ENCODE assay signal across 24 cellular contexts in genomic region chr6:117687725-117688124, GRCh38.
"Had no signal": no experiment of that assay in that cellular context is flagged by ENCODE, and none has a peak within 500 bp of the region (broad histone marks: within the 10 kb centered on the region; RNA-seq: fewer than 3 reads in every experiment).

No MANE protein-coding gene starts in this region.

- H3K27ac ChIP-seq: ascending aorta, body of pancreas, WERI-Rb-1 had no signal

- DNase-seq: activated CD4-positive, alpha-beta memory T cell treated with anti-CD3 and anti-CD28 coated beads, Interleukin-2, amount 10 ng/mL, durations not matched to agents 7 days and 5 days; activated CD4-positive, alpha-beta T cell treated with anti-CD3 and anti-CD28 coated beads for 36 hours; activated CD4-positive, alpha-beta T cell treated with anti-CD3 and anti-CD28 coated beads, Interleukin-2, amount 50 U/mL, for 1 hour; activated CD8-positive, alpha-beta memory T cell treated with anti-CD3 and anti-CD28 coated beads, Interleukin-2, amount 50 U/mL, for 48 hours; activated effector memory CD4-positive, alpha-beta T cell treated with Interleukin-2 at 50 U/mL for 16 hours; activated naive CD4-positive, alpha-beta T cell treated with Interleukin-2 at 50 U/mL for 16 hours; activated naive CD8-positive, alpha-beta T cell treated with anti-CD3 and anti-CD28 coated beads, Interleukin-2, amount 50 U/mL, for 24 hours; activated T-cell treated with anti-CD3 and anti-CD28 coated beads, Interleukin-2, amount 50 U/mL, for 1 hour; amniotic stem cell; body of pancreas; central memory CD4-positive, alpha-beta T cell; NCI-H1930; NCI-H2107; NCI-H2171 treated with DMSO at 0.1 percent for 48 hours; NCI-H345; NCI-H510A; NCI-H526 treated with DMSO at 0.1 percent for 48 hours; NCI-H82; SIG-M5; T-cell; WERI-Rb-1 had no signal

- H3K27me3 ChIP-seq: ascending aorta, body of pancreas had no signal

- H3K27ac Mint-ChIP-seq: activated CD4-positive, alpha-beta memory T cell treated with anti-CD3 and anti-CD28 coated beads, Interleukin-2, amount 10 ng/mL, durations not matched to agents 7 days and 5 days; activated naive CD8-positive, alpha-beta T cell treated with anti-CD3 and anti-CD28 coated beads, Interleukin-2, amount 50 U/mL, for 24 hours had no signal

- H3K36me3 ChIP-seq: ascending aorta, WERI-Rb-1 had no signal

- ATAC-seq: activated CD4-positive, alpha-beta T cell treated with anti-CD3 and anti-CD28 coated beads for 36 hours; activated naive CD4-positive, alpha-beta T cell treated with anti-CD3 and anti-CD28 coated beads, Interleukin-2, amount 50 U/mL, for 72 hours; activated naive CD8-positive, alpha-beta T cell treated with anti-CD3 and anti-CD28 coated beads, Interleukin-2, amount 50 U/mL, for 24 hours; body of pancreas; T-cell had no signal

- H3K4me1 ChIP-seq: ascending aorta had no signal

- H3K9me3 ChIP-seq: ascending aorta, body of pancreas had no signal

- H3K9me3 Mint-ChIP-seq: activated CD4-positive, alpha-beta memory T cell treated with anti-CD3 and anti-CD28 coated beads, Interleukin-2, amount 10 ng/mL, durations not matched to agents 7 days and 5 days; activated naive CD4-positive, alpha-beta T cell treated with anti-CD3 and anti-CD28 coated beads, Interleukin-2, amount 50 U/mL, for 72 hours; activated naive CD8-positive, alpha-beta T cell treated with anti-CD3 and anti-CD28 coated beads, Interleukin-2, amount 50 U/mL, for 24 hours; T-cell had no signal

- H3K4me3 Mint-ChIP-seq: activated CD4-positive, alpha-beta memory T cell treated with anti-CD3 and anti-CD28 coated beads, Interleukin-2, amount 10 ng/mL, durations not matched to agents 7 days and 5 days; activated CD4-positive, alpha-beta T cell treated with anti-CD3 and anti-CD28 coated beads for 36 hours; activated naive CD8-positive, alpha-beta T cell treated with anti-CD3 and anti-CD28 coated beads, Interleukin-2, amount 50 U/mL, for 24 hours; T-cell had no signal

- H3K4me3 ChIP-seq: ascending aorta, body of pancreas, K562 had no signal

- H3K27me3 Mint-ChIP-seq: activated CD4-positive, alpha-beta memory T cell treated with anti-CD3 and anti-CD28 coated beads, Interleukin-2, amount 10 ng/mL, durations not matched to agents 7 days and 5 days; activated CD4-positive, alpha-beta T cell treated with anti-CD3 and anti-CD28 coated beads for 36 hours; activated naive CD8-positive, alpha-beta T cell treated with anti-CD3 and anti-CD28 coated beads, Interleukin-2, amount 50 U/mL, for 24 hours; T-cell had no signal
